ENCODE assay signal across 12 cellular contexts in genomic region chr14:100108840-100109593, GRCh38. TPM values are rescaled to one million over a fixed set of nuclear protein-coding genes. Genes with fewer than 3 reads are reported as not detected.
DNase-seq lines count a peak whose midpoint lies in the region; ATAC-seq and TF ChIP-seq lines count a peak whose summit lies in the region.
"Had no signal": no experiment of that assay in that cellular context is flagged by ENCODE, and none has a peak within 500 bp of the region (broad histone marks: within the 10 kb centered on the region; RNA-seq: fewer than 3 reads in every experiment).

No MANE protein-coding gene starts in this region.

- H3K4me1 ChIP-seq in CD4-positive, CD25-positive, alpha-beta regulatory T cell (ENCODE audit: control insufficient read depth, insufficient read depth, low read length, poor library complexity, severe bottlenecking): peaks cover 60% of the 10 kb centered on the region
- H3K4me1 ChIP-seq: SJSA1 had no signal

- H3K36me3 ChIP-seq in CD4-positive, CD25-positive, alpha-beta regulatory T cell (ENCODE audit: control insufficient read depth, insufficient read depth, low read length): peaks cover 92% of the 10 kb centered on the region
- no peaks in the 10 kb centered on the region; the same call in 1 of the 2 replicates for H3K36me3 ChIP-seq in H7 (replicated peaks; ENCODE audit: control insufficient read depth, insufficient read depth, low read length)
- H3K36me3 ChIP-seq: SJSA1, thoracic aorta had no signal

- intact Hi-C loops in dorsolateral prefrontal cortex (cut with DNase I): loop anchor here (5.0 kb wide), 2 partner anchors 83 to 127 kb away; no protein-coding TSS in a partner anchor

- POLR2A ChIA-PET in naive thymus-derived CD8-positive, alpha-beta T cell (lab: Charles Lee): interaction anchor here (1.0 to 59.1 kb wide), 7 partner anchors 16 to 127 kb away, joined by 3 to 2215 read pairs (median 4); partner anchors contain the start of gene EVL

- H3K27me3 ChIP-seq in CD4-positive, CD25-positive, alpha-beta regulatory T cell (ENCODE audit: control insufficient read depth, insufficient read depth, low read length): no peaks in the 10 kb centered on the region
- H3K27me3 ChIP-seq in dorsolateral prefrontal cortex: no peaks in the 10 kb centered on the region
- H3K27me3 ChIP-seq in H7 (ENCODE audit: control insufficient read depth, insufficient read depth, low read length): no peaks in the 10 kb centered on the region
- H3K27me3 ChIP-seq: SJSA1 had no signal

- H3K27me3 Mint-ChIP-seq in CD4-positive, CD25-positive, alpha-beta regulatory T cell: no peaks in the 10 kb centered on the region
- no peaks in the 10 kb centered on the region for H3K27me3 Mint-ChIP-seq in naive thymus-derived CD8-positive, alpha-beta T cell

- ATAC-seq in CD4-positive, CD25-positive, alpha-beta regulatory T cell (ENCODE audit: low read depth in 2 of 2): no peak
- ATAC-seq in naive thymus-derived CD8-positive, alpha-beta T cell: no peak
- ATAC-seq in GM19035 (IDR thresholded peaks at IDR 0.05; ENCODE audit: unreplicated experiment) (no peak), GM18520 (IDR thresholded peaks at IDR 0.05; ENCODE audit: unreplicated experiment) (no peak)

- peak overlapping the region; percentile 79 for H3K27ac ChIP-seq in CD4-positive, CD25-positive, alpha-beta regulatory T cell (ENCODE audit: insufficient read depth, low read length, poor library complexity, severe bottlenecking)
- H3K27ac ChIP-seq in dorsolateral prefrontal cortex: peak overlapping the region in 58 of 59 donors; percentile 0 to 89 (median 75)
- H3K27ac ChIP-seq: C4-2B, SJSA1, thoracic aorta had no signal

- no peaks in the 10 kb centered on the region for H3K9me3 Mint-ChIP-seq in CD4-positive, CD25-positive, alpha-beta regulatory T cell
- H3K9me3 Mint-ChIP-seq in naive thymus-derived CD8-positive, alpha-beta T cell: no peaks in the 10 kb centered on the region

- H3K36me3 Mint-ChIP-seq in CD4-positive, CD25-positive, alpha-beta regulatory T cell: peaks cover 45% of the 10 kb centered on the region
- H3K36me3 Mint-ChIP-seq in naive thymus-derived CD8-positive, alpha-beta T cell: peaks cover 0 to 96% (median 7%) of the 10 kb centered on the region in 3 donors

- H3K27ac Mint-ChIP-seq in CD4-positive, CD25-positive, alpha-beta regulatory T cell: peak overlapping the region; percentile 88 to 99 (median 97)
- H3K27ac Mint-ChIP-seq in naive thymus-derived CD8-positive, alpha-beta T cell: peak overlapping the region; percentile 94 to 98 (median 96)

- TF ChIP-seq CTCF in dorsolateral prefrontal cortex (IDR thresholded peaks at IDR 0.05 in 54 of 56, conservative IDR thresholded peaks at IDR 0.05 in 2 of 56; ENCODE audit: low read depth in 1 of 56, partially characterized antibody in 56 of 56): no peak

- H3K9me3 ChIP-seq in CD4-positive, CD25-positive, alpha-beta regulatory T cell (ENCODE audit: control insufficient read depth in 2 of 2, low read length in 2 of 2): no peaks in the 10 kb centered on the region
- H3K9me3 ChIP-seq: SJSA1, thoracic aorta had no signal

- peak overlapping the region in 2 of 4 donors; percentile 33 to 63 for H3K4me3 Mint-ChIP-seq in CD4-positive, CD25-positive, alpha-beta regulatory T cell
- peak overlapping the region in 7 of 10 donors; percentile 55 to 76 (median 74) for H3K4me3 Mint-ChIP-seq in naive thymus-derived CD8-positive, alpha-beta T cell

- no peak overlapping the region for H3K4me3 ChIP-seq in CD4-positive, CD25-positive, alpha-beta regulatory T cell (ENCODE audit: low read depth, low read length)
- H3K4me3 ChIP-seq in dorsolateral prefrontal cortex: no peak overlapping the region
- H3K4me3 ChIP-seq in H7 (ENCODE audit: insufficient read depth, low read depth, low read length): no peak overlapping the region
- H3K4me3 ChIP-seq: SJSA1, thoracic aorta had no signal

- no peak for DNase-seq in CD4-positive, CD25-positive, alpha-beta regulatory T cell
- DNase-seq in M059J (ENCODE audit: low read depth) (peak; percentile 9), dorsolateral prefrontal cortex (no peak), Ammon's horn (ENCODE audit: low spot score) (no peak), H7 (no peak)
- DNase-seq in naive thymus-derived CD8-positive, alpha-beta T cell: peak in 1 of 10 donors; percentile 45
- DNase-seq: NCI-H1048 had no signal

- peaks cover 26 to 86% (median 60%) of the 10 kb centered on the region in 4 donors for H3K4me1 Mint-ChIP-seq in CD4-positive, CD25-positive, alpha-beta regulatory T cell
- H3K4me1 Mint-ChIP-seq in naive thymus-derived CD8-positive, alpha-beta T cell: peaks cover 63 to 89% (median 85%) of the 10 kb centered on the region in 4 donors

RNA-seq across cellular contexts. Expression of gene EVL, which starts 43.8 kb away (rescaled TPM):
- 1,219 TPM for total RNA-seq in CD4-positive, CD25-positive, alpha-beta regulatory T cell
- polyA plus RNA-seq in CD4-positive, CD25-positive, alpha-beta regulatory T cell: 100 to 1,000 TPM; 118 to 141 (median 136) TPM
- total RNA-seq in M059J (2014; rRNA removed; shearing (Covaris generic)): 21.6 and 21.8 TPM in 2 replicates
- total RNA-seq in dorsolateral prefrontal cortex: 100 to 1,000 TPM; 166 to 443 (median 325) TPM
- 1,000 to 10,000 TPM; 1,491 to 1,493 TPM for total RNA-seq in naive thymus-derived CD8-positive, alpha-beta T cell
- 100 to 1,000 TPM; 111 to 153 (median 148) TPM for polyA plus RNA-seq in naive thymus-derived CD8-positive, alpha-beta T cell
- 35.9 and 38.9 TPM in 2 replicates for total RNA-seq in H7 (2014; rRNA removed; shearing (Covaris generic))

RNA-seq across cellular contexts. Expression of gene DEGS2, which starts 50.4 kb away (rescaled TPM):
- not detected for total RNA-seq in CD4-positive, CD25-positive, alpha-beta regulatory T cell
- polyA plus RNA-seq in CD4-positive, CD25-positive, alpha-beta regulatory T cell: under 1 TPM; 0.09 to 0.35 (median 0.17) TPM
- 0.10 TPM in 1 of 2 replicates, not detected in the other for total RNA-seq in M059J (2014; rRNA removed; shearing (Covaris generic))
- total RNA-seq in dorsolateral prefrontal cortex: 10 to 100 TPM in 32 of 120 experiments, 1 to 10 TPM in 88; 2.3 to 20.6 (median 7.7) TPM
- under 1 TPM in 1 of 2 experiments, not detected in 1; 0.49 TPM for total RNA-seq in naive thymus-derived CD8-positive, alpha-beta T cell
- polyA plus RNA-seq in naive thymus-derived CD8-positive, alpha-beta T cell: 1 to 10 TPM in 2 of 3 donors, under 1 TPM in 1; 0.39 to 1.1 (median 1.0) TPM
- not detected in 2 replicates for total RNA-seq in H7 (2014; rRNA removed; shearing (Covaris generic))
- total RNA-seq: SJSA1 had no signal
